8 cellular contexts compared by ENCODE assay signal in the genomic region with DNA sequence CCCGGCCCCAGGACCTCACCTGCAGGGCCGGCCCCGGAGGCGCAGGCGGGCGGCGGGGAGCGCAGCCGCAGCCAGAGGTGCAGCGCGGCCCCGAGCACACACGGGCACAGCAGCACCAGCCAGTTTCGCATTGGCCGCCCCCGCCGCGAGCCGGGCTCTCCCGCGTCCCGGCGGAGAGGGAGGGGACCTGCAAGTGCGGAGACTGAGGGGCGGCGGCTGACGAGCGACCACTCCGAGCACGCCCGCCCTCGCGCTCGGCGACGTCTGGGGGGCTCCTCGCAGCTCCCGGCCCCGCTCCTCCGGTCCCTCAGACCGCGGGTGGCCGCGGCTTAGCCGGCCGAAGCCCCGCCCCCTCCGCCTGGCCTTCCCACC. TPM values are rescaled to one million over a fixed set of nuclear protein-coding genes. Genes with fewer than 3 reads are reported as not detected.
DNase-seq lines count a peak whose midpoint lies in the region; ATAC-seq and TF ChIP-seq lines count a peak whose summit lies in the region.

Gene B3GALNT2, minus strand, starts transcription at position 331 of the 372 bp plus-strand sequence. Its CDS starts 200 bp downstream, at position 131.

- under 1% methylated on average over 48 of the region's 48 CpGs for WGBS in HUES64
- WGBS in mammary epithelial cell (ENCODE audit: low coverage, missing lambda C conversion rate), result no CpG with 5 or more reads among the region's 48 CpGs
- WGBS in right lobe of liver (ENCODE audit: insufficient coverage, low coverage, low lambda C conversion rate, missing lambda C conversion rate), result no CpG with 5 or more reads among the region's 48 CpGs

- intact Hi-C loops in mammary epithelial cell (cut with micrococcal nuclease), result loop anchor here (1.0 to 5.0 kb wide), 4 partner anchors 177 to 1007 kb away; partner anchors contain the start of genes ARID4B and GGPS1
- intact Hi-C loops in right lobe of liver (cut with DNase I), result no loop called here

- H3K4me2 ChIP-seq in DOHH2 (ENCODE audit: low read length), result peak within 1 kb of the TSS; percentile 100
- peak within 1 kb of the TSS; percentile 91 for H3K4me2 ChIP-seq in mammary epithelial cell (ENCODE audit: insufficient read depth, low read depth, low read length)

- H3K27ac ChIP-seq in DOHH2 (ENCODE audit: low read depth, low read length), result peak within 1 kb of the TSS; percentile 82
- peak within 1 kb of the TSS; percentile 88 for H3K27ac ChIP-seq in HUES64 (ENCODE audit: low read depth, low read length)
- H3K27ac ChIP-seq in mammary epithelial cell (ENCODE audit: insufficient read depth, low read depth, low read length), result peak within 1 kb of the TSS; percentile 97
- peak within 1 kb of the TSS; percentile 96 to 99 (median 96) for H3K27ac ChIP-seq in right lobe of liver
- peak within 1 kb of the TSS; percentile 97 to 99 for H3K27ac ChIP-seq in thoracic aorta

- BruUV-seq in mammary epithelial cell (replicated peaks; lab: Mats Ljungman, UMichigan), result no TSS peak

- TF ChIP-seq POLR2A in right lobe of liver (IDR thresholded peaks at IDR 0.05), result peak; percentile 79

- peak; percentile 41 for ATAC-seq in GM21515 (IDR thresholded peaks at IDR 0.05; ENCODE audit: unreplicated experiment)
- ATAC-seq in right lobe of liver, result peak; percentile 14 to 55 (median 50)
- peak; percentile 5 for ATAC-seq in thoracic aorta (ENCODE audit: insufficient number of reproducible peaks, low FRiP score, low read depth)

- H3F3A ChIP-seq in DOHH2 (ENCODE audit: control insufficient read depth, insufficient read depth), result peaks cover 9% of the 10 kb centered on the region

- DNase-seq in mammary epithelial cell (no peak), right lobe of liver (no peak), thoracic aorta (ENCODE audit: low spot score) (no peak), cerebellar cortex (ENCODE audit: low spot score) (no peak)
- DNase-seq in activated CD4-positive, alpha-beta T cell treated with anti-CD3 and anti-CD28 coated beads for 1 hour, result no peak

- H3K9ac ChIP-seq in HUES64 (ENCODE audit: low read depth, low read length), result peak within 1 kb of the TSS; percentile 89
- H3K9ac ChIP-seq in mammary epithelial cell (ENCODE audit: insufficient read depth, low read length), result peak within 1 kb of the TSS; percentile 98

- H3K27me3 ChIP-seq in DOHH2 (ENCODE audit: control insufficient read depth, low read length) (no peaks in the 10 kb centered on the region), HUES64 (ENCODE audit: insufficient read depth, low read length) (no peaks in the 10 kb centered on the region), mammary epithelial cell (ENCODE audit: insufficient read depth, low read length) (no peaks in the 10 kb centered on the region), right lobe of liver (no peaks in the 10 kb centered on the region), thoracic aorta (replicated peaks; ENCODE audit: insufficient read depth) (no peaks in the 10 kb centered on the region)

- CTCF ChIA-PET in mammary epithelial cell (lab: Charles Lee; ENCODE audit: low non-redundant PET), result interaction anchor here (0.6 to 0.7 kb wide), 4 partner anchors 34 to 310 kb away, joined by 3 to 5 read pairs (median 4); no protein-coding TSS in a partner anchor

- dilution Hi-C loops in mammary epithelial cell (cut with HindIII; ENCODE audit: low sequenced_read_pairs), result no loop called here

- no peak for TF ChIP-seq CTCF in DOHH2 (IDR thresholded peaks at IDR 0.05; ENCODE audit: low read depth, low read length, poor library complexity, severe bottlenecking)
- no peak for TF ChIP-seq CTCF in mammary epithelial cell (conservative IDR thresholded peaks at IDR 0.05 in 1 of 2, IDR thresholded peaks at IDR 0.05 in 1 of 2; ENCODE audit: extremely low read depth in 1 of 2, insufficient read depth in 1 of 2, low read depth in 1 of 2, low read length in 2 of 2)
- no peak for TF ChIP-seq CTCF in right lobe of liver (IDR thresholded peaks at IDR 0.05)
- TF ChIP-seq CTCF in thoracic aorta (IDR thresholded peaks at IDR 0.05), result no peak

- peaks cover 22% of the 10 kb centered on the region for H3K4me1 ChIP-seq in DOHH2 (ENCODE audit: control insufficient read depth, low read length)
- peaks cover 16% of the 10 kb centered on the region for H3K4me1 ChIP-seq in HUES64 (ENCODE audit: insufficient read depth, low read length)
- H3K4me1 ChIP-seq in mammary epithelial cell (ENCODE audit: insufficient read depth, low read length), result peaks cover 4% of the 10 kb centered on the region
- peaks cover 0 to 12% (median 5%) of the 10 kb centered on the region in 4 donors for H3K4me1 ChIP-seq in right lobe of liver
- H3K4me1 ChIP-seq in thoracic aorta (ENCODE audit: control insufficient read depth in 1 of 2, low read depth in 2 of 2), result peaks cover 3 to 29% of the 10 kb centered on the region in 2 donors

- peaks cover 48% of the 10 kb centered on the region for H3K79me2 ChIP-seq in DOHH2 (ENCODE audit: control insufficient read depth, low read length)
- H3K79me2 ChIP-seq in mammary epithelial cell (ENCODE audit: insufficient read depth, low read length), result peaks cover 55% of the 10 kb centered on the region

- no peaks in the 10 kb centered on the region for H3K9me2 ChIP-seq in DOHH2 (replicated peaks; ENCODE audit: control insufficient read depth, low read length)

- peak within 1 kb of the TSS; percentile 93 for H3K4me3 ChIP-seq in DOHH2 (ENCODE audit: low read length)
- H3K4me3 ChIP-seq in HUES64 (ENCODE audit: low read length), result peak within 1 kb of the TSS; percentile 76
- H3K4me3 ChIP-seq in mammary epithelial cell (replicated peaks in 1 of 3; ENCODE audit: insufficient read depth in 1 of 3, low read depth in 2 of 3, low read length in 3 of 3), result peak within 1 kb of the TSS; percentile 93 to 96 (median 95)
- peak within 1 kb of the TSS; percentile 61 to 87 (median 84) for H3K4me3 ChIP-seq in right lobe of liver
- H3K4me3 ChIP-seq in thoracic aorta, result peak within 1 kb of the TSS; percentile 88

- in situ Hi-C loops in mammary epithelial cell (cut with MboI; ENCODE audit: low sequenced_read_pairs in 2 of 2), result loop anchor here (25.0 kb wide), 3 partner anchors 233 to 458 kb away; no protein-coding TSS in a partner anchor

- peak within 1 kb of the TSS; percentile 99 for H2AFZ ChIP-seq in mammary epithelial cell (ENCODE audit: low read depth, low read length)

- H4K20me1 ChIP-seq in DOHH2 (ENCODE audit: control insufficient read depth, insufficient read depth, low read depth, low read length) (peaks cover 4% of the 10 kb centered on the region), mammary epithelial cell (ENCODE audit: insufficient read depth, low read length) (no peaks in the 10 kb centered on the region)

- 0 out of 2 replicates have a peak, but pooled peaks cover 3% of the 10 kb centered on the region for H3K36me3 ChIP-seq in DOHH2 (ENCODE audit: control insufficient read depth, low read length)
- H3K36me3 ChIP-seq in HUES64 (ENCODE audit: insufficient read depth, low read length), result no peaks in the 10 kb centered on the region
- H3K36me3 ChIP-seq in mammary epithelial cell (ENCODE audit: insufficient read depth, low read length), result no peaks in the 10 kb centered on the region
- H3K36me3 ChIP-seq in right lobe of liver, result no peaks in the 10 kb centered on the region
- no peaks in the 10 kb centered on the region for H3K36me3 ChIP-seq in thoracic aorta

- no peaks in the 10 kb centered on the region for H3K9me3 ChIP-seq in DOHH2 (ENCODE audit: control insufficient read depth, insufficient read depth, low read length)
- H3K9me3 ChIP-seq in HUES64 (ENCODE audit: insufficient read depth, low read depth, low read length), result no peaks in the 10 kb centered on the region
- H3K9me3 ChIP-seq in mammary epithelial cell (replicated peaks; ENCODE audit: insufficient read depth, low read length), result no peaks in the 10 kb centered on the region
- H3K9me3 ChIP-seq in right lobe of liver, result no peaks in the 10 kb centered on the region
- H3K9me3 ChIP-seq in thoracic aorta, result no peaks in the 10 kb centered on the region

RNA-seq across cellular contexts. Expression of gene B3GALNT2, which starts in this region (rescaled TPM):
- polyA plus RNA-seq in HUES64 (2013, experiment 1 of 2), result 15.6 TPM
- polyA plus RNA-seq in HUES64 (2013, experiment 2 of 2), result 18.1 TPM
- total RNA-seq in mammary epithelial cell, result 10 to 100 TPM; 50.8 to 66.3 TPM
- polyA plus RNA-seq in mammary epithelial cell, result 25.4 TPM
- polyA minus RNA-seq in mammary epithelial cell, result 65.5 TPM
- 10 to 100 TPM in 3 of 6 experiments, 1 to 10 TPM in 3; 7.0 to 15.5 (median 9.1) TPM for total RNA-seq in right lobe of liver
- 10 to 100 TPM; 50.5 to 50.7 TPM for total RNA-seq in thoracic aorta
